2 cellular contexts compared by ENCODE assay signal in genomic region chr12:118641249-118641648, GRCh38.
TF ChIP-seq lines count a peak whose summit lies in the region.

No MANE protein-coding gene starts in this region.

TF ChIP-seq in HCT116, 20 proteins besides CTCF, POLR2A, EP300 and RAD21 (continued from another document):
- TF ChIP-seq CBX3 (IDR thresholded peaks at IDR 0.05; ENCODE audit: low read depth) = no peak
- TF ChIP-seq EZH2 (IDR thresholded peaks at IDR 0.05) = no peak
- no peak for TF ChIP-seq POLR2AphosphoS5 (IDR thresholded peaks at IDR 0.05; ENCODE audit: low read depth, low read length)
- TF ChIP-seq, protein P1, sequence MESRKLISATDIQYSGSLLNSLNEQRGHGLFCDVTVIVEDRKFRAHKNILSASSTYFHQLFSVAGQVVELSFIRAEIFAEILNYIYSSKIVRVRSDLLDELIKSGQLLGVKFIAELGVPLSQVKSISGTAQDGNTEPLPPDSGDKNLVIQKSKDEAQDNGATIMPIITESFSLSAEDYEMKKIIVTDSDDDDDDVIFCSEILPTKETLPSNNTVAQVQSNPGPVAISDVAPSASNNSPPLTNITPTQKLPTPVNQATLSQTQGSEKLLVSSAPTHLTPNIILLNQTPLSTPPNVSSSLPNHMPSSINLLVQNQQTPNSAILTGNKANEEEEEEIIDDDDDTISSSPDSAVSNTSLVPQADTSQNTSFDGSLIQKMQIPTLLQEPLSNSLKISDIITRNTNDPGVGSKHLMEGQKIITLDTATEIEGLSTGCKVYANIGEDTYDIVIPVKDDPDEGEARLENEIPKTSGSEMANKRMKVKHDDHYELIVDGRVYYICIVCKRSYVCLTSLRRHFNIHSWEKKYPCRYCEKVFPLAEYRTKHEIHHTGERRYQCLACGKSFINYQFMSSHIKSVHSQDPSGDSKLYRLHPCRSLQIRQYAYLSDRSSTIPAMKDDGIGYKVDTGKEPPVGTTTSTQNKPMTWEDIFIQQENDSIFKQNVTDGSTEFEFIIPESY (IDR thresholded peaks at IDR 0.05; ENCODE audit: extremely low read depth, insufficient replicate concordance, low read length) = no peak
- no peak for TF ChIP-seq ELF1 (IDR thresholded peaks at IDR 0.05; ENCODE audit: borderline replicate concordance, low read depth)
- TF ChIP-seq ZFX (IDR thresholded peaks at IDR 0.05) = no peak
- TF ChIP-seq ATF3 (IDR thresholded peaks at IDR 0.05) = no peak
- TF ChIP-seq ZNF274 (IDR thresholded peaks at IDR 0.05; ENCODE audit: low read depth, low read length) = no peak
- no peak for TF ChIP-seq TCF7L2 (IDR thresholded peaks at IDR 0.05; ENCODE audit: borderline replicate concordance, extremely low read depth, insufficient read depth, insufficient read length)
- TF ChIP-seq MAX (IDR thresholded peaks at IDR 0.05) = no peak
- no peak for TF ChIP-seq SP1 (IDR thresholded peaks at IDR 0.05; ENCODE audit: low read depth)

TF ChIP-seq in K562, 482 proteins besides CTCF, POLR2A, EP300 and RAD21 (continued from another document):
- TF ChIP-seq TFE3 (CRISPR knock-in tag; IDR thresholded peaks at IDR 0.05) = peak; percentile 62
- TF ChIP-seq POU5F1 (IDR thresholded peaks at IDR 0.05; ENCODE audit: borderline replicate concordance, low read depth, low read length, partially characterized antibody) = no peak
- 0 out of 2 replicates have a peak, but pooled peaks have one; percentile 42 for TF ChIP-seq TOE1 (IDR thresholded peaks at IDR 0.05; ENCODE audit: borderline replicate concordance)
- TF ChIP-seq TOE1 (CRISPR knock-in tag; IDR thresholded peaks at IDR 0.05; ENCODE audit: borderline replicate concordance, low read depth) = no peak
- no peak for TF ChIP-seq ZNF143 (CRISPR knock-in tag; IDR thresholded peaks at IDR 0.05)
- no peak for TF ChIP-seq MED1 (CRISPR knock-in tag; IDR thresholded peaks at IDR 0.05; ENCODE audit: borderline replicate concordance)
- TF ChIP-seq ZC3H4 (CRISPR knock-in tag; IDR thresholded peaks at IDR 0.05; ENCODE audit: borderline replicate concordance) = no peak
- no peak for TF ChIP-seq ZFP36 (IDR thresholded peaks at IDR 0.05; ENCODE audit: low read depth, low read length, partially characterized antibody)
- TF ChIP-seq RBM14 (IDR thresholded peaks at IDR 0.05; ENCODE audit: borderline replicate concordance, insufficient read depth, low read depth, low read length) = no peak
- TF ChIP-seq ZNF24 (IDR thresholded peaks at IDR 0.05) = no peak
- TF ChIP-seq CBX2 (IDR thresholded peaks at IDR 0.05; ENCODE audit: insufficient read depth, low read length, poor library complexity, severe bottlenecking) = no peak
- TF ChIP-seq, protein P2, sequence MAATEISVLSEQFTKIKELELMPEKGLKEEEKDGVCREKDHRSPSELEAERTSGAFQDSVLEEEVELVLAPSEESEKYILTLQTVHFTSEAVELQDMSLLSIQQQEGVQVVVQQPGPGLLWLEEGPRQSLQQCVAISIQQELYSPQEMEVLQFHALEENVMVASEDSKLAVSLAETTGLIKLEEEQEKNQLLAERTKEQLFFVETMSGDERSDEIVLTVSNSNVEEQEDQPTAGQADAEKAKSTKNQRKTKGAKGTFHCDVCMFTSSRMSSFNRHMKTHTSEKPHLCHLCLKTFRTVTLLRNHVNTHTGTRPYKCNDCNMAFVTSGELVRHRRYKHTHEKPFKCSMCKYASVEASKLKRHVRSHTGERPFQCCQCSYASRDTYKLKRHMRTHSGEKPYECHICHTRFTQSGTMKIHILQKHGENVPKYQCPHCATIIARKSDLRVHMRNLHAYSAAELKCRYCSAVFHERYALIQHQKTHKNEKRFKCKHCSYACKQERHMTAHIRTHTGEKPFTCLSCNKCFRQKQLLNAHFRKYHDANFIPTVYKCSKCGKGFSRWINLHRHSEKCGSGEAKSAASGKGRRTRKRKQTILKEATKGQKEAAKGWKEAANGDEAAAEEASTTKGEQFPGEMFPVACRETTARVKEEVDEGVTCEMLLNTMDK (IDR thresholded peaks at IDR 0.05; ENCODE audit: borderline replicate concordance, insufficient read depth, low read depth, low read length, poor library complexity, severe bottlenecking) = no peak
- TF ChIP-seq TAL1 (IDR thresholded peaks at IDR 0.05) = no peak
- TF ChIP-seq, protein P3, sequence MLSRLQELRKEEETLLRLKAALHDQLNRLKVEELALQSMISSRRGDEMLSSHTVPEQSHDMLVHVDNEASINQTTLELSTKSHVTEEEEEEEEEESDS (CRISPR knock-in tag; IDR thresholded peaks at IDR 0.05) = no peak
- TF ChIP-seq TAF7 (tag; IDR thresholded peaks at IDR 0.05) = no peak
- TF ChIP-seq CBX3 (IDR thresholded peaks at IDR 0.05; ENCODE audit: borderline replicate concordance in 1 of 2, low read length in 2 of 2) = no peak
- no peak for TF ChIP-seq ZNF77 (CRISPR knock-in tag; IDR thresholded peaks at IDR 0.05)
- no peak for TF ChIP-seq SP2 (IDR thresholded peaks at IDR 0.05; ENCODE audit: extremely low read depth, low read depth, low read length, poor library complexity, severe bottlenecking)
- no peak for TF ChIP-seq SRSF1 (IDR thresholded peaks at IDR 0.05; ENCODE audit: low read depth, low read length)
- no peak for TF ChIP-seq GTF2B (IDR thresholded peaks at IDR 0.05; ENCODE audit: extremely low read depth, insufficient read length)
- TF ChIP-seq, protein P4, sequence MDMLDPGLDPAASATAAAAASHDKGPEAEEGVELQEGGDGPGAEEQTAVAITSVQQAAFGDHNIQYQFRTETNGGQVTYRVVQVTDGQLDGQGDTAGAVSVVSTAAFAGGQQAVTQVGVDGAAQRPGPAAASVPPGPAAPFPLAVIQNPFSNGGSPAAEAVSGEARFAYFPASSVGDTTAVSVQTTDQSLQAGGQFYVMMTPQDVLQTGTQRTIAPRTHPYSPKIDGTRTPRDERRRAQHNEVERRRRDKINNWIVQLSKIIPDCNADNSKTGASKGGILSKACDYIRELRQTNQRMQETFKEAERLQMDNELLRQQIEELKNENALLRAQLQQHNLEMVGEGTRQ (CRISPR knock-in tag; IDR thresholded peaks at IDR 0.05) = peak; percentile 67
- no peak for TF ChIP-seq DPF2 (IDR thresholded peaks at IDR 0.05)
- no peak for TF ChIP-seq ZNF408 (CRISPR knock-in tag; IDR thresholded peaks at IDR 0.05; ENCODE audit: low read depth)
- TF ChIP-seq HOMEZ (CRISPR knock-in tag; IDR thresholded peaks at IDR 0.05) = no peak
- no peak for TF ChIP-seq ZKSCAN1 (IDR thresholded peaks at IDR 0.05; ENCODE audit: low read depth, low read length)
